8 cellular contexts compared by ENCODE assay signal in genomic region chr2:26745609-26746327, GRCh38. TPM values are rescaled to one million over a fixed set of nuclear protein-coding genes. Genes with fewer than 3 reads are reported as not detected.
DNase-seq lines count a peak whose midpoint lies in the region; ATAC-seq lines count a peak whose summit lies in the region.

No MANE protein-coding gene starts in this region.

- peak; percentile 68 for DNase-seq in Caki2 (ENCODE audit: low read depth)
- peak; percentile 15 for DNase-seq in NCI-H524 treated with DMSO at 0.1 percent for 48 hours (lab: John Stamatoyannopoulos, UW)
- peak; percentile 86 for DNase-seq in activated CD4-positive, alpha-beta memory T cell treated with anti-CD3 and anti-CD28 coated beads for 36 hours
- peak; percentile 88 for DNase-seq in ecto neural progenitor cell (ENCODE audit: low spot score)
- DNase-seq in medulla oblongata (ENCODE audit: extremely low spot score): peak; percentile 93
- peak; percentile 67 for DNase-seq in stimulated activated CD8-positive, alpha-beta memory T cell treated with anti-CD3 and anti-CD28 coated beads, Interleukin-15, amount 100 ng/mL, for 1 hour (ENCODE audit: low read depth)

- no peaks in the 10 kb centered on the region for H3K4me1 Mint-ChIP-seq in activated CD4-positive, alpha-beta memory T cell treated with anti-CD3 and anti-CD28 coated beads for 36 hours (ENCODE audit: low read depth)

- CTCF ChIA-PET in activated CD4-positive, alpha-beta memory T cell treated with anti-CD3 and anti-CD28 coated beads for 36 hours (lab: Charles Lee): interaction anchor here (0.6 to 8.7 kb wide), 20 partner anchors 9 to 271 kb away, joined by 3 to 146 read pairs (median 4); no protein-coding TSS in a partner anchor

- in situ Hi-C loops in Caki2 (cut with HindIII; ENCODE audit: low pct_unique_long_range_greater_than_20kb, low sequenced_read_pairs): no loop called here

- POLR2A ChIA-PET in activated CD4-positive, alpha-beta memory T cell treated with anti-CD3 and anti-CD28 coated beads for 36 hours (lab: Charles Lee): no interaction called here

- H3K9me3 Mint-ChIP-seq in activated CD4-positive, alpha-beta memory T cell treated with anti-CD3 and anti-CD28 coated beads for 36 hours: no peaks in the 10 kb centered on the region

- H3K27ac Mint-ChIP-seq in activated CD4-positive, alpha-beta memory T cell treated with anti-CD3 and anti-CD28 coated beads for 36 hours: no peak overlapping the region

- intact Hi-C loops in activated CD4-positive, alpha-beta memory T cell treated with anti-CD3 and anti-CD28 coated beads for 36 hours (cut with micrococcal nuclease): loop anchor here (1.0 to 5.0 kb wide), 2 partner anchors 140 to 243 kb away; no protein-coding TSS in a partner anchor

- ATAC-seq in HG03196 (IDR thresholded peaks at IDR 0.05; ENCODE audit: unreplicated experiment) (peak; percentile 64), HG02678 (IDR thresholded peaks at IDR 0.05; ENCODE audit: unreplicated experiment) (no peak)

- no peaks in the 10 kb centered on the region for H3K36me3 Mint-ChIP-seq in activated CD4-positive, alpha-beta memory T cell treated with anti-CD3 and anti-CD28 coated beads for 36 hours

- no peak overlapping the region for H3K4me3 Mint-ChIP-seq in activated CD4-positive, alpha-beta memory T cell treated with anti-CD3 and anti-CD28 coated beads for 36 hours

- H3K27me3 Mint-ChIP-seq in activated CD4-positive, alpha-beta memory T cell treated with anti-CD3 and anti-CD28 coated beads for 36 hours: no peaks in the 10 kb centered on the region

RNA-seq across cellular contexts. Expression of gene SLC35F6, which starts 18.3 kb away (rescaled TPM):
- total RNA-seq in Caki2 (2014; rRNA removed; shearing (Covaris generic); ENCODE audit: low replicate concordance): 59.5 and 61.8 TPM in 2 replicates
- total RNA-seq in activated CD4-positive, alpha-beta memory T cell treated with anti-CD3 and anti-CD28 coated beads for 36 hours: 1 to 10 TPM; 6.6 to 6.8 TPM

RNA-seq across cellular contexts. Expression of gene CENPA, which starts 40.1 kb away (rescaled TPM):
- total RNA-seq in Caki2 (2014; rRNA removed; shearing (Covaris generic); ENCODE audit: low replicate concordance): 23.2 and 49.5 TPM in 2 replicates
- 10 to 100 TPM; 36.7 to 37.8 TPM for total RNA-seq in activated CD4-positive, alpha-beta memory T cell treated with anti-CD3 and anti-CD28 coated beads for 36 hours

RNA-seq across cellular contexts. Expression of gene KCNK3, which starts 53.2 kb away (rescaled TPM):
- total RNA-seq in Caki2 (2014; rRNA removed; shearing (Covaris generic); ENCODE audit: low replicate concordance): 28.4 and 55.4 TPM in 2 replicates
- total RNA-seq in activated CD4-positive, alpha-beta memory T cell treated with anti-CD3 and anti-CD28 coated beads for 36 hours: not detected

Comparison
In these comparisons a context has a peak if more than half of its experiments do, and no peak if none do; other contexts are left out.
1. DNase-seq: peak in every context shown above with its lines; median percentile 93 in medulla oblongata; 88 in ecto neural progenitor cell; 86 in activated CD4-positive, alpha-beta memory T cell treated with anti-CD3 and anti-CD28 coated beads for 36 hours; 68 in Caki2; 67 in stimulated activated CD8-positive, alpha-beta memory T cell treated with anti-CD3 and anti-CD28 coated beads, Interleukin-15, amount 100 ng/mL, for 1 hour; 15 in NCI-H524 treated with DMSO at 0.1 percent for 48 hours.
2. RNA of gene KCNK3, which starts 53.2 kb away (total RNA-seq): 28.4 to 55.4 TPM in Caki2; not detected in activated CD4-positive, alpha-beta memory T cell treated with anti-CD3 and anti-CD28 coated beads for 36 hours; every median in the first group is over 10 times any median in the second.